In genomic region chr6:15650004-15650559, GRCh38 we compare ENCODE assay signal across 7 cellular contexts. TPM values are rescaled to one million over a fixed set of nuclear protein-coding genes. Genes with fewer than 3 reads are reported as not detected.
DNase-seq lines count a peak whose midpoint lies in the region; FAIRE-seq and TF ChIP-seq lines count a peak whose summit lies in the region.
"Not testable (repeated sequence)": the region's sequence is repeated elsewhere in the genome, so short reads cannot be mapped to it uniquely, and the experiment has no call there.

No MANE protein-coding gene starts in this region.

- not testable (repeated sequence) for H3K36me3 ChIP-seq in astrocyte (ENCODE audit: insufficient read depth, low read length)

- not testable (repeated sequence) for TF ChIP-seq CTCF in astrocyte (IDR thresholded peaks at IDR 0.05; ENCODE audit: insufficient read depth, low read depth, low read length); choroid plexus epithelial cell (conservative IDR thresholded peaks at IDR 0.05; ENCODE audit: low read depth, low read length); fibroblast of villous mesenchyme (IDR thresholded peaks at IDR 0.05; ENCODE audit: insufficient read depth, low read depth, low read length)

- H3K27me3 ChIP-seq in astrocyte (ENCODE audit: insufficient read depth, low read length) = not testable (repeated sequence)

- FAIRE-seq in RCC 7860 (lab: Jason Lieb, UNC); astrocyte (lab: Jason Lieb, UNC): not testable (repeated sequence)

- H3K4me1 ChIP-seq in astrocyte (ENCODE audit: insufficient read depth, low read length) = not testable (repeated sequence)

- DNase-seq in Daoy (ENCODE audit: low read depth) (peak; percentile 41), HCEC 1CT (peak; percentile 5), RCC 7860 (ENCODE audit: low spot score) (peak; percentile 8), astrocyte (ENCODE audit: low read depth) (peak; percentile 71), choroid plexus epithelial cell (ENCODE audit: low read depth) (peak; percentile 62), fibroblast of villous mesenchyme (ENCODE audit: low read depth) (peak; percentile 34), non-pigmented ciliary epithelial cell (ENCODE audit: low read depth) (peak; percentile 37)

- not testable (repeated sequence) for H3K4me3 ChIP-seq in astrocyte (ENCODE audit: insufficient read depth, low read depth, low read length); choroid plexus epithelial cell (ENCODE audit: low read depth, low read length); fibroblast of villous mesenchyme (ENCODE audit: low read depth, low read length)

- not testable (repeated sequence) for H3K9ac ChIP-seq in astrocyte (ENCODE audit: low read length)

- not testable (repeated sequence) for H3K27ac ChIP-seq in astrocyte (ENCODE audit: low read depth, low read length)

- H4K20me1 ChIP-seq in astrocyte (ENCODE audit: insufficient read depth, low read length) = not testable (repeated sequence)

- not testable (repeated sequence) for H3K9me3 Mint-ChIP-seq in astrocyte (ENCODE audit: unreplicated experiment)

- peaks cover 10% of the 10 kb centered on the region for H3K36me3 Mint-ChIP-seq in astrocyte (ENCODE audit: low read depth, unreplicated experiment)

- not testable (repeated sequence) for H3K9me3 ChIP-seq in astrocyte (ENCODE audit: insufficient read depth, low read depth, low read length)

- H2AFZ ChIP-seq in astrocyte (ENCODE audit: low read depth, low read length) = not testable (repeated sequence)

- not testable (repeated sequence) for H3K4me3 Mint-ChIP-seq in astrocyte (ENCODE audit: unreplicated experiment)

- H3K4me1 Mint-ChIP-seq in astrocyte (ENCODE audit: low read depth, unreplicated experiment) = not testable (repeated sequence)

- H3K79me2 ChIP-seq in astrocyte (ENCODE audit: insufficient read depth, low read length) = not testable (repeated sequence)

- H3K27ac Mint-ChIP-seq in astrocyte (ENCODE audit: unreplicated experiment) = peak overlapping the region; percentile 66

- H3K27me3 Mint-ChIP-seq in astrocyte (ENCODE audit: low read depth, unreplicated experiment) = not testable (repeated sequence)

- not testable (repeated sequence) for H3K4me2 ChIP-seq in astrocyte (ENCODE audit: low read length)

RNA-seq across cellular contexts. Expression of gene DTNBP1, which starts 12.7 kb away (rescaled TPM):
- 5.6 and 18.9 TPM in 2 replicates for total RNA-seq in Daoy (2014; rRNA removed; shearing (Covaris generic))
- total RNA-seq in astrocyte = 11.6 and 13.0 TPM in 2 replicates
- 2.2 and 6.4 TPM in 2 replicates for total RNA-seq in fibroblast of villous mesenchyme

Comparison
In these comparisons a context has a peak if more than half of its experiments do, and no peak if none do; other contexts are left out.
1. DNase-seq: peak in every context shown above with its lines; median percentile 71 in astrocyte; 62 in choroid plexus epithelial cell; 41 in Daoy; 37 in non-pigmented ciliary epithelial cell; 34 in fibroblast of villous mesenchyme; 8 in RCC 7860; 5 in HCEC 1CT.